ENCODE assay signal across 18 cellular contexts in genomic region chr17:18919963-18920362, GRCh38. TPM values are rescaled to one million over a fixed set of nuclear protein-coding genes. Genes with fewer than 3 reads are reported as not detected.
DNase-seq lines count a peak whose midpoint lies in the region; ATAC-seq, FAIRE-seq and TF ChIP-seq lines count a peak whose summit lies in the region.
"Had no signal": no experiment of that assay in that cellular context is flagged by ENCODE, and none has a peak within 500 bp of the region (broad histone marks: within the 10 kb centered on the region; RNA-seq: fewer than 3 reads in every experiment).

No MANE protein-coding gene starts in this region.

- ATAC-seq in activated B cell treated with CpG ODN at 0.5 μM for 24 hours (ENCODE audit: low read depth), result no peak

- H3K36me3 Mint-ChIP-seq in activated B cell treated with CpG ODN at 0.5 μM for 24 hours (ENCODE audit: low read depth) (peaks cover 42% of the 10 kb centered on the region), CD14-positive monocyte (peaks cover 45 to 51% of the 10 kb centered on the region in 2 donors)

- no peak overlapping the region for H3K9ac ChIP-seq in BLaER1 treated with 17β-estradiol and CSF1 and Interleukin-3, amounts not matched to agents 10 nM and 100 nM
- peak overlapping the region; percentile 39 for H3K9ac ChIP-seq in mucosa of stomach (ENCODE audit: low read length)

- H3K4me1 ChIP-seq in BLaER1 treated with 17β-estradiol and CSF1 and Interleukin-3, amounts not matched to agents 10 nM and 100 nM, result peaks cover 46 to 64% (median 54%) of the 10 kb centered on the region in 10 experiments
- peaks cover 16% of the 10 kb centered on the region for H3K4me1 ChIP-seq in mucosa of stomach (ENCODE audit: control insufficient read depth, insufficient read depth, low read length)

- H3K9me3 ChIP-seq in BLaER1 treated with 17β-estradiol and CSF1 and Interleukin-3, amounts not matched to agents 10 nM and 100 nM (replicated peaks in 1 of 11), result peaks cover 0 to 8% (median 0%) of the 10 kb centered on the region in 11 experiments; a peak in 1 of 22 replicates
- no peaks in the 10 kb centered on the region for H3K9me3 ChIP-seq in mucosa of stomach (ENCODE audit: control insufficient read depth, low read length)
- H3K9me3 ChIP-seq: right atrium auricular region had no signal

- no peak overlapping the region for H3K4me3 ChIP-seq in BLaER1 treated with 17β-estradiol and CSF1 and Interleukin-3, amounts not matched to agents 10 nM and 100 nM
- no peak overlapping the region for H3K4me3 ChIP-seq in mucosa of stomach (ENCODE audit: low read length)
- H3K4me3 ChIP-seq: right atrium auricular region had no signal

- H3K27ac ChIP-seq in BLaER1 treated with 17β-estradiol and CSF1 and Interleukin-3, amounts not matched to agents 10 nM and 100 nM, result peak overlapping the region in 3 of 11 experiments; percentile 2 to 42 (median 30); a peak in 3 of 22 replicates
- H3K27ac ChIP-seq: C4-2B, right atrium auricular region had no signal

- H3K4me2 ChIP-seq in BLaER1 treated with 17β-estradiol and CSF1 and Interleukin-3, amounts not matched to agents 10 nM and 100 nM, result peak overlapping the region in 9 of 11 experiments; percentile 3 to 47 (median 34); a peak in 14 of 22 replicates

- no peaks in the 10 kb centered on the region for H3K27me3 Mint-ChIP-seq in activated B cell treated with CpG ODN at 0.5 μM for 24 hours
- H3K27me3 Mint-ChIP-seq in CD14-positive monocyte (ENCODE audit: low read depth in 3 of 3), result no peaks in the 10 kb centered on the region

- peaks cover 0 to 13% (median 5%) of the 10 kb centered on the region in 11 experiments; a peak in 7 of 22 replicates for H4K20me1 ChIP-seq in BLaER1 treated with 17β-estradiol and CSF1 and Interleukin-3, amounts not matched to agents 10 nM and 100 nM

- intact Hi-C loops in activated B cell treated with CpG ODN at 0.5 μM for 24 hours (cut with micrococcal nuclease), result loop anchor here (10.0 kb wide), 1 partner anchor 95 kb away; no protein-coding TSS in a partner anchor
- intact Hi-C loops in CD14-positive monocyte (cut with micrococcal nuclease), result loop anchor here in 1 of 2 donors (10.0 kb wide), 1 partner anchor 55 kb away; no protein-coding TSS in a partner anchor

- POLR2A ChIA-PET in activated B cell treated with CpG ODN at 0.5 μM for 24 hours (lab: Charles Lee), result no interaction called here

- H3K4me1 Mint-ChIP-seq in activated B cell treated with CpG ODN at 0.5 μM for 24 hours (peaks cover 70% of the 10 kb centered on the region), CD14-positive monocyte (peaks cover 21% of the 10 kb centered on the region)

- FAIRE-seq in GM12892 (lab: Jason Lieb, UNC), result peak; percentile 48
- FAIRE-seq: TTC549 had no signal

- TF ChIP-seq CTCF in activated B cell treated with CpG ODN at 0.5 μM for 24 hours (IDR thresholded peaks at IDR 0.05) (no peak), CD14-positive monocyte (IDR thresholded peaks at IDR 0.05) (no peak)

- CTCF ChIA-PET in activated B cell treated with CpG ODN at 0.5 μM for 24 hours (lab: Charles Lee), result no interaction called here

- no peak for TF ChIP-seq POLR2A in GM12892 (IDR thresholded peaks at IDR 0.05; ENCODE audit: low read depth, low read length)

- H3K4me3 Mint-ChIP-seq in activated B cell treated with CpG ODN at 0.5 μM for 24 hours (no peak overlapping the region), CD14-positive monocyte (no peak overlapping the region)

- H3K27me3 ChIP-seq in BLaER1 treated with 17β-estradiol and CSF1 and Interleukin-3, amounts not matched to agents 10 nM and 100 nM, result no peaks in the 10 kb centered on the region
- H3K27me3 ChIP-seq in mucosa of stomach (ENCODE audit: control insufficient read depth, insufficient read depth, low read length), result no peaks in the 10 kb centered on the region
- H3K27me3 ChIP-seq: right atrium auricular region had no signal

- H3K27ac Mint-ChIP-seq in activated B cell treated with CpG ODN at 0.5 μM for 24 hours, result peak overlapping the region; percentile 74
- H3K27ac Mint-ChIP-seq in CD14-positive monocyte, result no peak overlapping the region

- DNase-seq in GM12892 (ENCODE audit: insufficient read length) (no peak), activated B cell treated with CpG ODN at 0.5 μM for 24 hours (no peak), CD14-positive monocyte (ENCODE audit: low spot score) (no peak), medulla oblongata (ENCODE audit: extremely low spot score) (no peak), NCI-H345 (lab: John Stamatoyannopoulos, UW) (no peak), HuH-7.5 (ENCODE audit: low spot score) (no peak)
- DNase-seq: activated CD8-positive, alpha-beta memory T cell treated with anti-CD3 and anti-CD28 coated beads, Interleukin-2, amount 50 U/mL, for 48 hours; GDM1; NCI-H1092 had no signal

- H3K36me3 ChIP-seq in BLaER1 treated with 17β-estradiol and CSF1 and Interleukin-3, amounts not matched to agents 10 nM and 100 nM, result peaks cover 33 to 63% (median 53%) of the 10 kb centered on the region in 11 experiments
- H3K36me3 ChIP-seq in mucosa of stomach (ENCODE audit: control insufficient read depth, insufficient read depth, low read length), result no peaks in the 10 kb centered on the region

- no peaks in the 10 kb centered on the region for H3K9me3 Mint-ChIP-seq in activated B cell treated with CpG ODN at 0.5 μM for 24 hours
- H3K9me3 Mint-ChIP-seq in CD14-positive monocyte, result no peaks in the 10 kb centered on the region

RNA-seq across cellular contexts. Expression of gene SLC5A10, which starts 32.0 kb away (rescaled TPM):
- 0.95 TPM for polyA plus RNA-seq in GM12892 (2012; ENCODE audit: missing spikeins)
- not detected in 2 replicates for total RNA-seq in activated B cell treated with CpG ODN at 0.5 μM for 24 hours
- under 1 TPM; 0.10 to 0.12 TPM for polyA plus RNA-seq in CD14-positive monocyte
- total RNA-seq: fibroblast of lung, HT1080, NCI-H460, RPMI7951 had no signal
- polyA plus RNA-seq: fibroblast of lung had no signal
